Comparison of ENCODE assay signal across 1 cellular context in genomic region chr15:64349375-64349774, GRCh38.
TF ChIP-seq lines count a peak whose summit lies in the region.

No MANE protein-coding gene starts in this region.

TF ChIP-seq in A549, 52 proteins besides CTCF, POLR2A, EP300 and RAD21:
- TF ChIP-seq HOXB5 (CRISPR knock-in tag; IDR thresholded peaks at IDR 0.05) (no peak), HOXA7 (CRISPR knock-in tag; IDR thresholded peaks at IDR 0.05) (no peak), KDM5A (IDR thresholded peaks at IDR 0.05) (no peak), PHF8 (IDR thresholded peaks at IDR 0.05; ENCODE audit: borderline replicate concordance, low read depth) (no peak), FOSL2 (IDR thresholded peaks at IDR 0.05) (no peak), FOSL2 (CRISPR knock-in tag; IDR thresholded peaks at IDR 0.05) (no peak), CBX8 (IDR thresholded peaks at IDR 0.05) (no peak), CBX2 (IDR thresholded peaks at IDR 0.05; ENCODE audit: borderline replicate concordance, low read depth) (no peak), HEYL (CRISPR knock-in tag; IDR thresholded peaks at IDR 0.05) (no peak), GATA3 (IDR thresholded peaks at IDR 0.05; ENCODE audit: borderline replicate concordance) (no peak)
- TF ChIP-seq, protein P1, sequence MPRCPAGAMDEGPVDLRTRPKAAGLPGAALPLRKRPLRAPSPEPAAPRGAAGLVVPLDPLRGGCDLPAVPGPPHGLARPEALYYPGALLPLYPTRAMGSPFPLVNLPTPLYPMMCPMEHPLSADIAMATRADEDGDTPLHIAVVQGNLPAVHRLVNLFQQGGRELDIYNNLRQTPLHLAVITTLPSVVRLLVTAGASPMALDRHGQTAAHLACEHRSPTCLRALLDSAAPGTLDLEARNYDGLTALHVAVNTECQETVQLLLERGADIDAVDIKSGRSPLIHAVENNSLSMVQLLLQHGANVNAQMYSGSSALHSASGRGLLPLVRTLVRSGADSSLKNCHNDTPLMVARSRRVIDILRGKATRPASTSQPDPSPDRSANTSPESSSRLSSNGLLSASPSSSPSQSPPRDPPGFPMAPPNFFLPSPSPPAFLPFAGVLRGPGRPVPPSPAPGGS (IDR thresholded peaks at IDR 0.05): no peak
